Comparison of ENCODE assay signal across 1 cellular context in the genomic region with DNA sequence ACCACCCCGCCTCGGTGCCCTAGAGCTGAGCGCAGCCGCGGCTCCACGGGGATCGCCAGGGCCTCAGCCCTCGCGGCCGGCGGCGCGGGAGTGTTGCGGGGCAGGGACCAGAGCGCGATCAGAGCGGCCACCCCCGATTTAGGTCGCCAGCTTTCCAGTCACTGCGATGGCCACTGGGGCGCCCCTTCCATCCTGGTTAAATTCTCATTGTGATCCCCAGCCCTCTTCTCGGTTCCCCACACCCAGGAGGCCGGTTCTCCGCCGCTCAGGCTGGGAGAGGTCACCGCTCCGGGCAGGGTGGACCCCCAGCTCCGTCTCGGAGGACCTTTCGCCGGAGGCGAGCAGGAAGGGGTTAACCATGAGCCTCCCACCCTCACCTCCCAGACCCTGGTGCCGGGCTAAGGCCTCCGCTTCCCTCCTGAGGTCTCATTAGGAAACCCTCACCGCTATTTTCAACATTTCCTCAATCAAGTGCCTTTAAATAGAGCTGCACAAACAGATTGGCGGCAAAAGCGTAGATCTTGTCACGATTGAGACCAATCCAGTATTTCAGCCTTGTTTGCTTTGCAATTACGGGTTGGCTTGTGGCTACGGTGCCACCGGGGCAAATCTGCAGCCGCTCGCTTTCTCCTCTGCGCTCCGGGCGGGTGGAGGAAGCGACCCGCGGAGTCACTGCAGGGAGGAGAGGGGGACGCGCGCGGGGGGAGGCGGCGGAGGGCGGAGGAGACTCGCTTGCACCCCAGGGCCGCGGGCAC.
TF ChIP-seq lines count a peak whose summit lies in the region.

No MANE protein-coding gene starts in this region.

TF ChIP-seq in H1, 55 proteins besides CTCF, POLR2A, EP300 and RAD21:
- no peak for TF ChIP-seq GTF2F1 (IDR thresholded peaks at IDR 0.05; ENCODE audit: borderline replicate concordance, low read depth, low read length)
- no peak for TF ChIP-seq GABPA (IDR thresholded peaks at IDR 0.05; ENCODE audit: borderline replicate concordance, insufficient read depth, low read length)
- TF ChIP-seq SUZ12 (IDR thresholded peaks at IDR 0.05; ENCODE audit: low read length), result peak; percentile 96
- TF ChIP-seq CTBP2 (IDR thresholded peaks at IDR 0.05; ENCODE audit: borderline replicate concordance, insufficient read depth, insufficient read length, low read length), result peak; percentile 68
- TF ChIP-seq CHD1 (IDR thresholded peaks at IDR 0.05; ENCODE audit: low read depth, low read length), result no peak
- no peak for TF ChIP-seq NRF1 (IDR thresholded peaks at IDR 0.05; ENCODE audit: low read depth, low read length)
- peak; percentile 79 for TF ChIP-seq RNF2 (IDR thresholded peaks at IDR 0.05; ENCODE audit: borderline replicate concordance, low read depth, low read length, missing control alignments, poor library complexity, severe bottlenecking)
- no peak for TF ChIP-seq POU5F1 (IDR thresholded peaks at IDR 0.05; ENCODE audit: low read depth, low read length)
- TF ChIP-seq POLR2AphosphoS5 (IDR thresholded peaks at IDR 0.05; ENCODE audit: low read depth, low read length), result no peak
- TF ChIP-seq, protein P1, sequence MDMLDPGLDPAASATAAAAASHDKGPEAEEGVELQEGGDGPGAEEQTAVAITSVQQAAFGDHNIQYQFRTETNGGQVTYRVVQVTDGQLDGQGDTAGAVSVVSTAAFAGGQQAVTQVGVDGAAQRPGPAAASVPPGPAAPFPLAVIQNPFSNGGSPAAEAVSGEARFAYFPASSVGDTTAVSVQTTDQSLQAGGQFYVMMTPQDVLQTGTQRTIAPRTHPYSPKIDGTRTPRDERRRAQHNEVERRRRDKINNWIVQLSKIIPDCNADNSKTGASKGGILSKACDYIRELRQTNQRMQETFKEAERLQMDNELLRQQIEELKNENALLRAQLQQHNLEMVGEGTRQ (IDR thresholded peaks at IDR 0.05; ENCODE audit: low read length), result no peak
- TF ChIP-seq JUND (IDR thresholded peaks at IDR 0.05; ENCODE audit: low read length), result no peak
- no peak for TF ChIP-seq SRF (IDR thresholded peaks at IDR 0.05; ENCODE audit: low read depth, low read length)
- no peak for TF ChIP-seq TAF7 (optimal IDR thresholded peaks at IDR 0.05; ENCODE audit: borderline replicate concordance, low read depth, low read length)
- no peak for TF ChIP-seq SP4 (IDR thresholded peaks at IDR 0.05; ENCODE audit: low read length)
- no peak for TF ChIP-seq TCF12 (IDR thresholded peaks at IDR 0.05; ENCODE audit: low read depth, low read length)
- peak; percentile 44 for TF ChIP-seq ASH2L (IDR thresholded peaks at IDR 0.05; ENCODE audit: low read length)
- TF ChIP-seq FOSL1 (IDR thresholded peaks at IDR 0.05; ENCODE audit: insufficient read depth, low read depth, low read length), result no peak
- no peak for TF ChIP-seq BCL11A (IDR thresholded peaks at IDR 0.05; ENCODE audit: low read depth in 2 of 2, low read length in 2 of 2)
- peak; percentile 99 for TF ChIP-seq EZH2 (IDR thresholded peaks at IDR 0.05; ENCODE audit: low read depth, low read length, severe bottlenecking)
- no peak for TF ChIP-seq TAF1 (IDR thresholded peaks at IDR 0.05; ENCODE audit: low read depth, low read length)
- TF ChIP-seq, protein P2, sequence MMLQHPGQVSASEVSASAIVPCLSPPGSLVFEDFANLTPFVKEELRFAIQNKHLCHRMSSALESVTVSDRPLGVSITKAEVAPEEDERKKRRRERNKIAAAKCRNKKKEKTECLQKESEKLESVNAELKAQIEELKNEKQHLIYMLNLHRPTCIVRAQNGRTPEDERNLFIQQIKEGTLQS (IDR thresholded peaks at IDR 0.05; ENCODE audit: insufficient read depth, low read depth, low read length), result no peak
- TF ChIP-seq KDM4A (IDR thresholded peaks at IDR 0.05; ENCODE audit: low read depth, low read length, severe bottlenecking), result peak; percentile 45
- TF ChIP-seq CEBPB (IDR thresholded peaks at IDR 0.05; ENCODE audit: low read depth, low read length), result no peak
- no peak for TF ChIP-seq SIRT6 (IDR thresholded peaks at IDR 0.05; ENCODE audit: low read length)
- TF ChIP-seq HDAC6 (IDR thresholded peaks at IDR 0.05; ENCODE audit: low read depth, low read length), result no peak
- no peak for TF ChIP-seq HDAC2 (IDR thresholded peaks at IDR 0.05; ENCODE audit: borderline replicate concordance in 1 of 2, low read depth in 2 of 2, low read length in 2 of 2)
- TF ChIP-seq RFX5 (IDR thresholded peaks at IDR 0.05; ENCODE audit: borderline replicate concordance, low read depth, low read length), result no peak
- TF ChIP-seq BRCA1 (IDR thresholded peaks at IDR 0.05; ENCODE audit: low read depth, low read length), result no peak
- no peak for TF ChIP-seq NANOG (IDR thresholded peaks at IDR 0.05; ENCODE audit: insufficient read depth, low read depth, low read length, poor library complexity, severe bottlenecking)
- TF ChIP-seq, protein P3, sequence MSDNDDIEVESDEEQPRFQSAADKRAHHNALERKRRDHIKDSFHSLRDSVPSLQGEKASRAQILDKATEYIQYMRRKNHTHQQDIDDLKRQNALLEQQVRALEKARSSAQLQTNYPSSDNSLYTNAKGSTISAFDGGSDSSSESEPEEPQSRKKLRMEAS (IDR thresholded peaks at IDR 0.05), result no peak
- TF ChIP-seq SIX5 (IDR thresholded peaks at IDR 0.05; ENCODE audit: low read depth, low read length), result no peak
- TF ChIP-seq RBBP5 (IDR thresholded peaks at IDR 0.05; ENCODE audit: borderline replicate concordance, low read depth, low read length), result no peak
- TF ChIP-seq SP2 (IDR thresholded peaks at IDR 0.05; ENCODE audit: low read length), result no peak
- TF ChIP-seq TBP (IDR thresholded peaks at IDR 0.05; ENCODE audit: low read depth, low read length), result no peak
- TF ChIP-seq, protein P4, sequence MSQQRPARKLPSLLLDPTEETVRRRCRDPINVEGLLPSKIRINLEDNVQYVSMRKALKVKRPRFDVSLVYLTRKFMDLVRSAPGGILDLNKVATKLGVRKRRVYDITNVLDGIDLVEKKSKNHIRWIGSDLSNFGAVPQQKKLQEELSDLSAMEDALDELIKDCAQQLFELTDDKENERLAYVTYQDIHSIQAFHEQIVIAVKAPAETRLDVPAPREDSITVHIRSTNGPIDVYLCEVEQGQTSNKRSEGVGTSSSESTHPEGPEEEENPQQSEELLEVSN (IDR thresholded peaks at IDR 0.05), result no peak
- TF ChIP-seq BACH1 (IDR thresholded peaks at IDR 0.05; ENCODE audit: low read length), result no peak
- TF ChIP-seq TEAD4 (IDR thresholded peaks at IDR 0.05; ENCODE audit: low read depth, low read length), result no peak
- no peak for TF ChIP-seq CBX5 (IDR thresholded peaks at IDR 0.05; ENCODE audit: low read depth, low read length)
TF ChIP-seq in H1: peak in this region for 6.
